1 cellular context compared by ENCODE assay signal in genomic region chr4:77862478-77863216, GRCh38.
TF ChIP-seq lines count a peak whose summit lies in the region.

Gene MRPL1, plus strand, starts transcription at chr4:77862830. Its CDS starts 19 bp downstream, at chr4:77862849.

TF ChIP-seq in SK-N-SH, 30 proteins besides CTCF, POLR2A, EP300 and RAD21 (continued from another document):
- TF ChIP-seq REST (IDR thresholded peaks at IDR 0.05; ENCODE audit: low read depth, low read length) (peak; percentile 82), FOXM1 (IDR thresholded peaks at IDR 0.05; ENCODE audit: low read depth) (no peak), YY1 (IDR thresholded peaks at IDR 0.05; ENCODE audit: low read depth) (peak; percentile 98), RXRA (IDR thresholded peaks at IDR 0.05; ENCODE audit: borderline replicate concordance, low read depth) (no peak), MAX (IDR thresholded peaks at IDR 0.05; ENCODE audit: low read depth) (peak; percentile 95), GATA2 (CRISPR knock-in tag; IDR thresholded peaks at IDR 0.05) (0 out of 2 replicates have a peak, but pooled peaks have one; percentile 13), ELF1 (IDR thresholded peaks at IDR 0.05) (peak; percentile 79), NRF1 (IDR thresholded peaks at IDR 0.05; ENCODE audit: low read depth, low read length) (no peak)
